ENCODE assay signal across 1 cellular context in the genomic region with DNA sequence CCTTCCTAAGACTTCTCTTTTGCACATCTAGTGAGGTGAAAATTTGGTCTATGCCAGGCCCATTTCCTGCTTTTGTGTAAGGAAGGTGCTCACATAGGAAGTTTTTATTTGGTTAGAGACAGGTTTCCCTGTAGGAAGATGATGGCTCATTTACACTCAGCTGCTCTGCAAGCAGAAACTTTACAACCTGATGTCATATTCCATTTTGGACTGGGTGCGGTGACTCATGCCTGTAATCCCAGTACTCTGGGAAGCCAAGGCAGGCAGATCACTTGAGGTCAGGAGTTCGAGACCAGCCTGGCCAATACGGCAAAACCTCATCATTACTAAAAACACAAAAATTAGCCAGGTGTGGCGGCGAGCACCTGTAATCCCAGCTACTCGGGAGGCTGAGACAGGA.
TF ChIP-seq lines count a peak whose summit lies in the region.

No MANE protein-coding gene starts in this region.

TF ChIP-seq in K562, 482 proteins besides CTCF, POLR2A, EP300 and RAD21:
- TF ChIP-seq JUND (IDR thresholded peaks at IDR 0.05; ENCODE audit: borderline replicate concordance, low read depth, low read length) (peak; percentile 66; the same call in 1 of the 2 replicates), JUND (tag; IDR thresholded peaks at IDR 0.05; ENCODE audit: borderline replicate concordance, low read depth, low read length) (0 out of 3 replicates have a peak, but pooled peaks have one; percentile 31), ZNF668 (CRISPR knock-in tag; IDR thresholded peaks at IDR 0.05) (no peak), JUN (IDR thresholded peaks at IDR 0.05; ENCODE audit: borderline replicate concordance, low read depth, low read length) (peak; percentile 70), JUN (CRISPR knock-in tag; IDR thresholded peaks at IDR 0.05; ENCODE audit: borderline replicate concordance) (no peak), FOSL1 (tag; conservative IDR thresholded peaks at IDR 0.05) (peak; percentile 43; the same call in 1 of the 2 replicates), KHSRP (IDR thresholded peaks at IDR 0.05) (no peak), CSDE1 (IDR thresholded peaks at IDR 0.05) (no peak), MEF2A (IDR thresholded peaks at IDR 0.05; ENCODE audit: control insufficient read depth, low read depth, low read length) (peak; percentile 81)
- TF ChIP-seq, protein P1, sequence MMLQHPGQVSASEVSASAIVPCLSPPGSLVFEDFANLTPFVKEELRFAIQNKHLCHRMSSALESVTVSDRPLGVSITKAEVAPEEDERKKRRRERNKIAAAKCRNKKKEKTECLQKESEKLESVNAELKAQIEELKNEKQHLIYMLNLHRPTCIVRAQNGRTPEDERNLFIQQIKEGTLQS (IDR thresholded peaks at IDR 0.05): peak; percentile 90
- TF ChIP-seq, protein P1 (CRISPR knock-in tag; conservative IDR thresholded peaks at IDR 0.05): no peak
TF ChIP-seq in K562: peak in this region for 5.
